Comparison of ENCODE assay signal across 24 cellular contexts in genomic region chr12:107394693-107395092, GRCh38.
A peak's percentile ranks its signal among the peaks of the same experiment; 100 is the strongest.
DNase-seq lines count a peak whose midpoint lies in the region; ATAC-seq and TF ChIP-seq lines count a peak whose summit lies in the region.
"Had no signal": no experiment of that assay in that cellular context is flagged by ENCODE, and none has a peak within 500 bp of the region (broad histone marks: within the 10 kb centered on the region; RNA-seq: fewer than 3 reads in every experiment).

No MANE protein-coding gene starts in this region.

- POLR2A ChIA-PET in CD8-positive, alpha-beta T cell (lab: Charles Lee), result interaction anchor here (3.0 kb wide), 1 partner anchor 74 kb away, joined by 18 read pairs; no protein-coding TSS in a partner anchor

- no peaks in the 10 kb centered on the region for H3K9me3 ChIP-seq in CD8-positive, alpha-beta T cell (ENCODE audit: low read length)

- no peaks in the 10 kb centered on the region for H3K36me3 Mint-ChIP-seq in CD8-positive, alpha-beta T cell
- no peaks in the 10 kb centered on the region for H3K36me3 Mint-ChIP-seq in activated T-helper 17 cell treated with anti-CD3 and anti-CD28 coated beads, Interleukin-2, amount 50 U/mL, for 72 hours (ENCODE audit: low read depth)
- no peaks in the 10 kb centered on the region for H3K36me3 Mint-ChIP-seq in stimulated activated naive B cell treated with anti-CD40 and anti-IgM and Interleukin-4, amounts not matched to agents 10 μg/mL and 1 μg/mL and 100 μg/mL, for 72 hours
- H3K36me3 Mint-ChIP-seq: CD14-positive monocyte had no signal

- H3K4me3 Mint-ChIP-seq in CD8-positive, alpha-beta T cell, result no peak overlapping the region
- no peak overlapping the region for H3K4me3 Mint-ChIP-seq in activated T-helper 17 cell treated with anti-CD3 and anti-CD28 coated beads, Interleukin-2, amount 50 U/mL, for 72 hours
- H3K4me3 Mint-ChIP-seq in stimulated activated naive B cell treated with anti-CD40 and anti-IgM and Interleukin-4, amounts not matched to agents 10 μg/mL and 1 μg/mL and 100 μg/mL, for 72 hours, result no peak overlapping the region
- H3K4me3 Mint-ChIP-seq: CD14-positive monocyte had no signal

- no peak for ATAC-seq in CD8-positive, alpha-beta T cell
- no peak for ATAC-seq in activated T-helper 17 cell treated with anti-CD3 and anti-CD28 coated beads, Interleukin-2, amount 50 U/mL, for 72 hours (replicated peaks)
- ATAC-seq in stimulated activated naive B cell treated with anti-CD40 and anti-IgM and Interleukin-4, amounts not matched to agents 10 μg/mL and 1 μg/mL and 100 μg/mL, for 72 hours (replicated peaks), result peak; percentile 79 to 90
- ATAC-seq in HG02852 (IDR thresholded peaks at IDR 0.05; ENCODE audit: unreplicated experiment), result no peak
- ATAC-seq: HepG2, K562, Panc1, SK-N-SH treated with all-trans-retinoic acid at 6 μM for 48 hours had no signal

- no peak for TF ChIP-seq CTCF in CD8-positive, alpha-beta T cell (IDR thresholded peaks at IDR 0.05)

- peaks cover 51% of the 10 kb centered on the region for H3K4me1 ChIP-seq in CD8-positive, alpha-beta T cell (ENCODE audit: insufficient read depth, low read length)

- DNase-seq in NCI-H1436 (lab: John Stamatoyannopoulos, UW), result peak; percentile 27
- DNase-seq in NCI-H1436 treated with DMSO at 0.1 percent for 48 hours (lab: John Stamatoyannopoulos, UW), result no peak
- no peak for DNase-seq in CD8-positive, alpha-beta T cell
- no peak for DNase-seq in stimulated activated naive B cell treated with anti-CD40 and anti-IgM and Interleukin-4, amounts not matched to agents 10 μg/mL and 1 μg/mL and 100 μg/mL, for 72 hours
- no peak for DNase-seq in ureter (ENCODE audit: low spot score)
- no peak for DNase-seq in NCI-H146 (lab: John Stamatoyannopoulos, UW)
- DNase-seq: DMS153; MM.1S; NCI-H1048; NCI-H1417 treated with DMSO at 0.1 percent for 48 hours; NCI-H2029; NCI-H226; NCI-H524; NCI-H774; NK-92 treated with Interleukin-12 subunit alpha and Interleukin-12 subunit beta, amount 100 ng/mL, for 24 hours had no signal

- CTCF ChIA-PET in CD8-positive, alpha-beta T cell (lab: Charles Lee), result interaction anchor here (0.7 to 1.3 kb wide), 3 partner anchors 8 to 213 kb away, joined by 3 to 5 read pairs (median 3); no protein-coding TSS in a partner anchor

- H3K4me1 Mint-ChIP-seq in CD8-positive, alpha-beta T cell (ENCODE audit: low read depth), result peaks cover 84% of the 10 kb centered on the region
- H3K4me1 Mint-ChIP-seq in activated T-helper 17 cell treated with anti-CD3 and anti-CD28 coated beads, Interleukin-2, amount 50 U/mL, for 72 hours, result peaks cover 41% of the 10 kb centered on the region
- H3K4me1 Mint-ChIP-seq in stimulated activated naive B cell treated with anti-CD40 and anti-IgM and Interleukin-4, amounts not matched to agents 10 μg/mL and 1 μg/mL and 100 μg/mL, for 72 hours, result peaks cover 0 to 7% of the 10 kb centered on the region in 2 donors
- H3K4me1 Mint-ChIP-seq: CD14-positive monocyte had no signal

- H3K27me3 Mint-ChIP-seq in CD8-positive, alpha-beta T cell (ENCODE audit: low read depth), result no peaks in the 10 kb centered on the region
- H3K27me3 Mint-ChIP-seq in activated T-helper 17 cell treated with anti-CD3 and anti-CD28 coated beads, Interleukin-2, amount 50 U/mL, for 72 hours, result no peaks in the 10 kb centered on the region
- peaks cover 0 to 5% of the 10 kb centered on the region in 2 donors for H3K27me3 Mint-ChIP-seq in stimulated activated naive B cell treated with anti-CD40 and anti-IgM and Interleukin-4, amounts not matched to agents 10 μg/mL and 1 μg/mL and 100 μg/mL, for 72 hours

- H3K36me3 ChIP-seq in CD8-positive, alpha-beta T cell (ENCODE audit: insufficient read depth, low read length), result no peaks in the 10 kb centered on the region

- H3K27ac ChIP-seq in CD8-positive, alpha-beta T cell (ENCODE audit: low read depth, low read length), result no peak overlapping the region
- H3K27ac ChIP-seq: 22Rv1, HL-60 had no signal

- H3K27me3 ChIP-seq in CD8-positive, alpha-beta T cell (ENCODE audit: insufficient read depth, low read length), result no peaks in the 10 kb centered on the region

- H3K27ac Mint-ChIP-seq in CD8-positive, alpha-beta T cell, result peak overlapping the region; percentile 64
- H3K27ac Mint-ChIP-seq in activated T-helper 17 cell treated with anti-CD3 and anti-CD28 coated beads, Interleukin-2, amount 50 U/mL, for 72 hours, result peak overlapping the region; percentile 45
- no peak overlapping the region for H3K27ac Mint-ChIP-seq in stimulated activated naive B cell treated with anti-CD40 and anti-IgM and Interleukin-4, amounts not matched to agents 10 μg/mL and 1 μg/mL and 100 μg/mL, for 72 hours
- H3K27ac Mint-ChIP-seq: CD14-positive monocyte had no signal

- H3K9me3 Mint-ChIP-seq in CD8-positive, alpha-beta T cell, result peaks cover 2% of the 10 kb centered on the region
- H3K9me3 Mint-ChIP-seq in activated T-helper 17 cell treated with anti-CD3 and anti-CD28 coated beads, Interleukin-2, amount 50 U/mL, for 72 hours, result no peaks in the 10 kb centered on the region
- H3K9me3 Mint-ChIP-seq in stimulated activated naive B cell treated with anti-CD40 and anti-IgM and Interleukin-4, amounts not matched to agents 10 μg/mL and 1 μg/mL and 100 μg/mL, for 72 hours, result peaks cover 2 to 3% of the 10 kb centered on the region in 2 donors

- no peak overlapping the region for H3K4me3 ChIP-seq in CD8-positive, alpha-beta T cell (ENCODE audit: low read depth, low read length)
- H3K4me3 ChIP-seq: K562 had no signal

- intact Hi-C loops in CD8-positive, alpha-beta T cell (cut with DNase I, micrococcal nuclease), result no loop called here

Comparison
In these comparisons a context has a peak if more than half of its experiments do, and no peak if none do; other contexts are left out.
1. ATAC-seq: peak in stimulated activated naive B cell treated with anti-CD40 and anti-IgM and Interleukin-4, amounts not matched to agents 10 μg/mL and 1 μg/mL and 100 μg/mL, for 72 hours (2 of 2); none in CD8-positive, alpha-beta T cell (single experiment), activated T-helper 17 cell treated with anti-CD3 and anti-CD28 coated beads, Interleukin-2, amount 50 U/mL, for 72 hours (single experiment) and HG02852 (single experiment).